Comparison of ENCODE assay signal across 14 cellular contexts in genomic region chr6:42788671-42789070, GRCh38. TPM values are rescaled to one million over a fixed set of nuclear protein-coding genes. Genes with fewer than 3 reads are reported as not detected.
DNase-seq lines count a peak whose midpoint lies in the region; ATAC-seq and TF ChIP-seq lines count a peak whose summit lies in the region.
"Had no signal": no experiment of that assay in that cellular context is flagged by ENCODE, and none has a peak within 500 bp of the region (broad histone marks: within the 10 kb centered on the region; RNA-seq: fewer than 3 reads in every experiment).

No MANE protein-coding gene starts in this region.

- H3K4me3 ChIP-seq in Karpas-422 (ENCODE audit: low read length) = no peak overlapping the region; the same call in 1 of the 2 replicates
- no peak overlapping the region for H3K4me3 ChIP-seq in endodermal cell (ENCODE audit: low read length)
- H3K4me3 ChIP-seq in spleen = no peak overlapping the region
- no peak overlapping the region for H3K4me3 ChIP-seq in SK-N-SH (ENCODE audit: low read depth in 2 of 2, low read length in 1 of 2)
- no peak overlapping the region for H3K4me3 ChIP-seq in MG63
- H3K4me3 ChIP-seq: smooth muscle cell, testis had no signal

- TF ChIP-seq EP300 in SK-N-SH (IDR thresholded peaks at IDR 0.05; ENCODE audit: borderline replicate concordance in 1 of 2, low read depth in 1 of 2, low read length in 1 of 2) = no peak

- H3K4me1 ChIP-seq in Karpas-422 (ENCODE audit: low read length) (peaks cover 68% of the 10 kb centered on the region), endodermal cell (ENCODE audit: control insufficient read depth, insufficient read depth, low read length) (peaks cover 3% of the 10 kb centered on the region), spleen (peaks cover 33 to 86% (median 65%) of the 10 kb centered on the region in 6 donors), SK-N-SH (ENCODE audit: control insufficient read depth in 1 of 2, insufficient read depth in 2 of 2, low read depth in 1 of 2, low read length in 1 of 2) (peaks cover 8 to 9% of the 10 kb centered on the region in 2 experiments; a peak in 3 of 4 replicates)

- peaks cover 44% of the 10 kb centered on the region for H3K4me1 Mint-ChIP-seq in activated CD8-positive, alpha-beta memory T cell treated with anti-CD3 and anti-CD28 coated beads, Interleukin-2, amount 10 ng/mL, durations not matched to agents 7 days and 5 days
- H3K4me1 Mint-ChIP-seq in endodermal cell = peaks cover 37% of the 10 kb centered on the region

- CTCF ChIA-PET in activated CD8-positive, alpha-beta memory T cell treated with anti-CD3 and anti-CD28 coated beads, Interleukin-2, amount 10 ng/mL, durations not matched to agents 7 days and 5 days (lab: Charles Lee) = no interaction called here
- CTCF ChIA-PET in SK-N-SH (lab: Yijun Ruan, JAX) = no interaction called here

- peaks cover 31% of the 10 kb centered on the region for H3K36me3 Mint-ChIP-seq in activated CD8-positive, alpha-beta memory T cell treated with anti-CD3 and anti-CD28 coated beads, Interleukin-2, amount 10 ng/mL, durations not matched to agents 7 days and 5 days
- peaks cover 12% of the 10 kb centered on the region for H3K36me3 Mint-ChIP-seq in endodermal cell (ENCODE audit: low read depth)

- no peak overlapping the region for H2AFZ ChIP-seq in Karpas-422 (ENCODE audit: low read length)
- no peak overlapping the region for H2AFZ ChIP-seq in SK-N-SH (ENCODE audit: low read depth)

- H4K20me1 ChIP-seq in Karpas-422 (ENCODE audit: insufficient read depth, low read depth, low read length) = no peaks in the 10 kb centered on the region
- no peaks in the 10 kb centered on the region for H4K20me1 ChIP-seq in SK-N-SH (ENCODE audit: insufficient read depth)

- no peaks in the 10 kb centered on the region for H3K9me3 Mint-ChIP-seq in activated CD8-positive, alpha-beta memory T cell treated with anti-CD3 and anti-CD28 coated beads, Interleukin-2, amount 10 ng/mL, durations not matched to agents 7 days and 5 days (ENCODE audit: low read depth)
- H3K9me3 Mint-ChIP-seq in endodermal cell = no peaks in the 10 kb centered on the region

- no peak for ATAC-seq in activated CD8-positive, alpha-beta memory T cell treated with anti-CD3 and anti-CD28 coated beads, Interleukin-2, amount 10 ng/mL, durations not matched to agents 7 days and 5 days
- ATAC-seq in Right ventricle myocardium inferior = no peak
- ATAC-seq: esophagus mucosa had no signal

- H3K27ac Mint-ChIP-seq in activated CD8-positive, alpha-beta memory T cell treated with anti-CD3 and anti-CD28 coated beads, Interleukin-2, amount 10 ng/mL, durations not matched to agents 7 days and 5 days = peak overlapping the region; percentile 29
- H3K27ac Mint-ChIP-seq in endodermal cell = peak overlapping the region; percentile 29

- H3K27ac ChIP-seq in Karpas-422 (ENCODE audit: low read length) (peak overlapping the region; percentile 82), endodermal cell (ENCODE audit: low read depth, low read length) (no peak overlapping the region), spleen (peak overlapping the region in 6 of 8 donors; percentile 13 to 100 (median 44)), SK-N-SH (ENCODE audit: low read depth in 2 of 2, low read length in 1 of 2) (no peak overlapping the region)
- H3K27ac ChIP-seq: testis had no signal

- POLR2A ChIA-PET in SK-N-SH (lab: Yijun Ruan, JAX) = interaction anchor here (0.7 to 1.5 kb wide), 2 partner anchors 42 to 919 kb away, joined by 3 read pairs; partner anchors contain the start of gene TBCC

- peaks cover 23% of the 10 kb centered on the region for H3F3A ChIP-seq in SK-N-SH (replicated peaks; ENCODE audit: insufficient read depth)

- intact Hi-C loops in spleen (cut with DNase I; ENCODE audit: low total_unique reads) = loop anchor here (5.0 kb wide), 1 partner anchor 41 kb away; the partner anchor contains the start of gene TBCC
- intact Hi-C loops in Right ventricle myocardium inferior (cut with DNase I) = loop anchor here (10.0 kb wide), 1 partner anchor 726 kb away; the partner anchor contains the start of genes LRRC73, POLR1C and YIPF3

- H3K79me2 ChIP-seq in Karpas-422 (ENCODE audit: low read length) (peaks cover 77% of the 10 kb centered on the region), SK-N-SH (ENCODE audit: insufficient read depth) (peaks cover 80% of the 10 kb centered on the region)

- WGBS in endodermal cell (ENCODE audit: insufficient coverage in 1 of 2, insufficient read length in 1 of 2), 2 experiments = 95 to 98% methylated on average over 4 of the region's 4 CpGs
- 61 to 91% (median 87%) methylated on average over 4 of the region's 4 CpGs for WGBS in spleen, 5 donors
- WGBS in SK-N-SH (ENCODE audit: low lambda C conversion rate) = 90% methylated on average over 4 of the region's 4 CpGs

- H3K9me2 ChIP-seq in Karpas-422 (replicated peaks; ENCODE audit: insufficient read depth, low read length) (no peaks in the 10 kb centered on the region), SK-N-SH (no peaks in the 10 kb centered on the region)

- no peak for TF ChIP-seq RAD21 in SK-N-SH (IDR thresholded peaks at IDR 0.05; ENCODE audit: low read length)

- TF ChIP-seq CTCF in endodermal cell (conservative IDR thresholded peaks at IDR 0.05) (no peak), spleen (IDR thresholded peaks at IDR 0.05 in 8 of 11, conservative IDR thresholded peaks at IDR 0.05 in 3 of 11) (no peak), SK-N-SH (IDR thresholded peaks at IDR 0.05) (no peak)

- H3K27me3 ChIP-seq in Karpas-422 (ENCODE audit: low read length) (no peaks in the 10 kb centered on the region), endodermal cell (ENCODE audit: control insufficient read depth, insufficient read depth, low read length, poor library complexity, severe bottlenecking) (no peaks in the 10 kb centered on the region), spleen (replicated peaks in 1 of 7) (no peaks in the 10 kb centered on the region), SK-N-SH (ENCODE audit: insufficient read depth) (no peaks in the 10 kb centered on the region), MG63 (no peaks in the 10 kb centered on the region)
- H3K27me3 ChIP-seq: testis had no signal

- H3K4me3 Mint-ChIP-seq in activated CD8-positive, alpha-beta memory T cell treated with anti-CD3 and anti-CD28 coated beads, Interleukin-2, amount 10 ng/mL, durations not matched to agents 7 days and 5 days = no peak overlapping the region
- no peak overlapping the region for H3K4me3 Mint-ChIP-seq in endodermal cell

- no peak for DNase-seq in activated CD8-positive, alpha-beta memory T cell treated with anti-CD3 and anti-CD28 coated beads, Interleukin-2, amount 10 ng/mL, durations not matched to agents 7 days and 5 days
- no peak for DNase-seq in activated CD8-positive, alpha-beta memory T cell treated with anti-CD3 and anti-CD28 coated beads, Interleukin-2, amount 50 U/mL, for 4 hours
- DNase-seq in Karpas-422 (no peak), endodermal cell (no peak), spleen (no peak), SK-N-SH (no peak), Right ventricle myocardium inferior (ENCODE audit: missing footprints) (no peak), MG63 (no peak)
- DNase-seq: ACHN, DMS 273 treated with DMSO at 0.1 percent for 48 hours, NCI-H1105 treated with DMSO at 0.1 percent for 48 hours, testis had no signal

- H3K9me3 ChIP-seq in Karpas-422 (ENCODE audit: low read length) (no peaks in the 10 kb centered on the region), endodermal cell (ENCODE audit: control insufficient read depth, low read length) (no peaks in the 10 kb centered on the region), spleen (no peaks in the 10 kb centered on the region), SK-N-SH (no peaks in the 10 kb centered on the region), MG63 (no peaks in the 10 kb centered on the region)
- H3K9me3 ChIP-seq: testis had no signal

- no peaks in the 10 kb centered on the region for H3K27me3 Mint-ChIP-seq in activated CD8-positive, alpha-beta memory T cell treated with anti-CD3 and anti-CD28 coated beads, Interleukin-2, amount 10 ng/mL, durations not matched to agents 7 days and 5 days
- no peaks in the 10 kb centered on the region for H3K27me3 Mint-ChIP-seq in endodermal cell (ENCODE audit: insufficient read depth)

- H3K9ac ChIP-seq in Karpas-422 (ENCODE audit: low read length) = peak overlapping the region; percentile 25; the same call in 1 of the 2 replicates
- H3K9ac ChIP-seq in endodermal cell (ENCODE audit: extremely low read depth, low read length, poor library complexity, severe bottlenecking) = no peak overlapping the region
- H3K9ac ChIP-seq in SK-N-SH = no peak overlapping the region

- peak overlapping the region; percentile 34 for H3K4me2 ChIP-seq in Karpas-422 (ENCODE audit: low read depth, low read length, poor library complexity, severe bottlenecking)
- H3K4me2 ChIP-seq in SK-N-SH = no peak overlapping the region
- H3K4me2 ChIP-seq: smooth muscle cell had no signal

- no peak for TF ChIP-seq POLR2A in spleen (IDR thresholded peaks at IDR 0.05)

- H3K36me3 ChIP-seq in Karpas-422 (ENCODE audit: insufficient read depth, low read length) (no peaks in the 10 kb centered on the region), endodermal cell (ENCODE audit: control insufficient read depth, insufficient read depth, low read length) (no peaks in the 10 kb centered on the region), spleen (peaks cover 0 to 18% (median 0%) of the 10 kb centered on the region in 6 donors), SK-N-SH (replicated peaks in 1 of 2; ENCODE audit: control insufficient read depth in 1 of 2, insufficient read depth in 2 of 2, low read length in 1 of 2) (peaks cover 0 to 7% of the 10 kb centered on the region in 2 experiments), MG63 (no peaks in the 10 kb centered on the region; the same call in none of the 2 replicates)

RNA-seq across cellular contexts. Expression of gene BICRAL, which starts 6.8 kb away (rescaled TPM):
- 10 to 100 TPM; 22.9 to 24.3 TPM for total RNA-seq in activated CD8-positive, alpha-beta memory T cell treated with anti-CD3 and anti-CD28 coated beads, Interleukin-2, amount 10 ng/mL, durations not matched to agents 7 days and 5 days
- total RNA-seq in Karpas-422 (2014; rRNA removed; shearing (Covaris generic); ENCODE audit: low replicate concordance) = 8.8 and 16.8 TPM in 2 replicates
- total RNA-seq in endodermal cell (10 to 100 TPM; 11.6 to 14.9 TPM), spleen (10 to 100 TPM; 20.0 to 27.5 (median 25.3) TPM), Right ventricle myocardium inferior (11.6 TPM)
- 7.7 TPM for polyA plus RNA-seq in endodermal cell (2013, experiment 1 of 2)
- 6.8 TPM for polyA plus RNA-seq in endodermal cell (2013, experiment 2 of 2)
- polyA plus RNA-seq in spleen (1 to 10 TPM; 3.4 to 4.8 (median 3.4) TPM), SK-N-SH (2012; rRNA removed) (5.1 and 6.6 TPM in 2 replicates)
- polyA plus RNA-seq in SK-N-SH (2012; cell fraction: cytosol; rRNA removed) = 5.2 and 6.2 TPM in 2 replicates
- 7.1 and 11.2 TPM in 2 replicates for polyA plus RNA-seq in SK-N-SH (2012; cell fraction: nucleus; rRNA removed)
- 0.40 and 2.3 TPM in 2 replicates for total RNA-seq in MG63 (2014; rRNA removed; shearing (Covaris generic); ENCODE audit: low replicate concordance)

RNA-seq across cellular contexts. Expression of gene TBCC, which starts 42.8 kb away (rescaled TPM):
- 10 to 100 TPM; 29.8 to 35.5 TPM for total RNA-seq in activated CD8-positive, alpha-beta memory T cell treated with anti-CD3 and anti-CD28 coated beads, Interleukin-2, amount 10 ng/mL, durations not matched to agents 7 days and 5 days
- 154 and 205 TPM in 2 replicates for total RNA-seq in Karpas-422 (2014; rRNA removed; shearing (Covaris generic); ENCODE audit: low replicate concordance)
- total RNA-seq in endodermal cell (10 to 100 TPM; 16.7 to 21.9 TPM), spleen (10 to 100 TPM; 22.2 to 63.3 (median 25.6) TPM), Right ventricle myocardium inferior (12.0 TPM)
- polyA plus RNA-seq in endodermal cell (2013, experiment 1 of 2) = 28.6 TPM
- 21.4 TPM for polyA plus RNA-seq in endodermal cell (2013, experiment 2 of 2)
- polyA plus RNA-seq in spleen (10 to 100 TPM; 51.7 to 63.2 (median 56.0) TPM), SK-N-SH (2012; rRNA removed) (12.7 and 18.2 TPM in 2 replicates)
- 12.9 and 15.1 TPM in 2 replicates for polyA plus RNA-seq in SK-N-SH (2012; cell fraction: cytosol; rRNA removed)
- polyA plus RNA-seq in SK-N-SH (2012; cell fraction: nucleus; rRNA removed) = 11.8 and 12.9 TPM in 2 replicates
- total RNA-seq in MG63 (2014; rRNA removed; shearing (Covaris generic); ENCODE audit: low replicate concordance) = 29.2 and 37.5 TPM in 2 replicates

Comparison
In these comparisons a context has a peak if more than half of its experiments do, and no peak if none do; other contexts are left out.
1. H3K27ac ChIP-seq: peak in Karpas-422 (single experiment) and spleen (6 of 8); none in endodermal cell (single experiment) and SK-N-SH (0 of 2).